Comparison of ENCODE assay signal across 1 cellular context in the genomic region with DNA sequence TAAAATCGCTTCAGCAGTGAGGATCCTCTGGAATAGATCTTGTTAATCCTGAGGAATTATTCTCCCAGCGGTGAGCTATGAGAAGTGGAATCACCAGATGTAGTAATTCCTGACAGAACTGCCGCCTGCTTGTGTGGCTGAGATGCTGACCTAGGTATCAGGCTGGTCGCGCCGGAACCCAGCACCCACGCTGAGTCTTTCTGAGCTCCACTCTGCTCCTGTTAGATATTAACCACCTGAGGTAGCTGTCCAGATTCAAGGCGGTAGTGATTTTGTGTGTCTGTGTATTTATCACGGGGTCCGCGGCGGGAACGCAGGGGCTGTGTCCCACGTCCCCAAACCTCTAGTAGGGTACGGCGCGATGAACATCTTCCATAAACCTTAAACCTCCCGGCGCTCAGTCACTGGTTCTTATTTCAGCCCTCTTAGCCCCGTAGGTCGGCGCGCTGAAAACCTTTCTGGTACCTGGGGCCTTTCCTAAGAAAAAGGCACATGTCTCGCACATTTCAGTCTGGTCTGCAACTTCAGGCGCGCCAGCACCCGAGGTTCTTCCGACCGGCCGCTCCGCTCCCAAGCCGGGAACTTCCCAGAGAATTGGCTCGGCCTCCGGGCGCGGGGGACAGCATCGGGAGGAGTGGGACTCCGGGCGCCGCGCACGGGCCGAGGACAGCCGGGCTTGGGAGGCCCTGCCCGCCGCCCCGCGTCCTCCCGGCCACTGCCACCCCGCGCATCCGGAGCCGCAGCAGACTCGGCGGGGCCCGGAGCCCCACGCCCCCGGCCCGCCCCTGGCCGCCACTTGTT.
A peak's percentile ranks its signal among the peaks of the same experiment; 100 is the strongest.
TF ChIP-seq lines count a peak whose summit lies in the region.

No MANE protein-coding gene starts in this region.

TF ChIP-seq in HepG2, 621 proteins besides CTCF, POLR2A, EP300 and RAD21 (continued from another document and continues in another):
- TF ChIP-seq, protein P1, sequence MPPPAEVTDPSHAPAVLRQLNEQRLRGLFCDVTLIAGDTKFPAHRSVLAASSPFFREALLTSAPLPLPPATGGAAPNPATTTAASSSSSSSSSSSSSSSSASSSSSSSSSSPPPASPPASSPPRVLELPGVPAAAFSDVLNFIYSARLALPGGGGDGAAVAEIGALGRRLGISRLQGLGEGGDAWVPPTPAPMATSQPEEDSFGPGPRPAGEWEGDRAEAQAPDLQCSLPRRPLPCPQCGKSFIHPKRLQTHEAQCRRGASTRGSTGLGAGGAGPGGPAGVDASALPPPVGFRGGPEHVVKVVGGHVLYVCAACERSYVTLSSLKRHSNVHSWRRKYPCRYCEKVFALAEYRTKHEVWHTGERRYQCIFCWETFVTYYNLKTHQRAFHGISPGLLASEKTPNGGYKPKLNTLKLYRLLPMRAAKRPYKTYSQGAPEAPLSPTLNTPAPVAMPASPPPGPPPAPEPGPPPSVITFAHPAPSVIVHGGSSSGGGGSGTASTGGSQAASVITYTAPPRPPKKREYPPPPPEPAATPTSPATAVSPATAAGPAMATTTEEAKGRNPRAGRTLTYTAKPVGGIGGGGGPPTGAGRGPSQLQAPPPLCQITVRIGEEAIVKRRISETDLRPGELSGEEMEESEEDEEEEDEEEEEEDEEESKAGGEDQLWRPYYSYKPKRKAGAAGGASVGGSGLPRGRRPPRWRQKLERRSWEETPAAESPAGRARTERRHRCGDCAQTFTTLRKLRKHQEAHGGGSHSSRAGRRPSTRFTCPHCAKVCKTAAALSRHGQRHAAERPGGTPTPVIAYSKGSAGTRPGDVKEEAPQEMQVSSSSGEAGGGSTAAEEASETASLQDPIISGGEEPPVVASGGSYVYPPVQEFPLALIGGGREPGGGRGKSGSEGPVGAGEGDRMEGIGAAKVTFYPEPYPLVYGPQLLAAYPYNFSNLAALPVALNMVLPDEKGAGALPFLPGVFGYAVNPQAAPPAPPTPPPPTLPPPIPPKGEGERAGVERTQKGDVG (CRISPR knock-in tag; IDR thresholded peaks at IDR 0.05; ENCODE audit: borderline replicate concordance): no peak
- TF ChIP-seq ZNF251 (CRISPR knock-in tag; IDR thresholded peaks at IDR 0.05) (no peak), KLF15 (CRISPR knock-in tag; IDR thresholded peaks at IDR 0.05; ENCODE audit: borderline replicate concordance) (no peak), POLR2AphosphoS5 (IDR thresholded peaks at IDR 0.05; ENCODE audit: low read depth, low read length) (no peak), DR1 (CRISPR knock-in tag; IDR thresholded peaks at IDR 0.05) (no peak), NFE2 (CRISPR knock-in tag; IDR thresholded peaks at IDR 0.05) (no peak), ZIK1 (CRISPR knock-in tag; IDR thresholded peaks at IDR 0.05; ENCODE audit: borderline replicate concordance, low read depth) (no peak), ZNF12 (CRISPR knock-in tag; IDR thresholded peaks at IDR 0.05) (no peak), ZNF83 (CRISPR knock-in tag; IDR thresholded peaks at IDR 0.05; ENCODE audit: borderline replicate concordance) (no peak), ZNF883 (CRISPR knock-in tag; IDR thresholded peaks at IDR 0.05; ENCODE audit: not compliant biosample characterization) (peak; percentile 38), NFE2L1 (CRISPR knock-in tag; IDR thresholded peaks at IDR 0.05; ENCODE audit: borderline replicate concordance) (no peak), ZNF839 (CRISPR knock-in tag; IDR thresholded peaks at IDR 0.05; ENCODE audit: borderline replicate concordance) (no peak), PHF21A (CRISPR knock-in tag; IDR thresholded peaks at IDR 0.05) (no peak; the same call in 1 of the 2 replicates), ATF7 (IDR thresholded peaks at IDR 0.05) (no peak), ATF7 (CRISPR knock-in tag; IDR thresholded peaks at IDR 0.05) (no peak), HNRNPL (IDR thresholded peaks at IDR 0.05; ENCODE audit: low read depth, low read length) (no peak), ATF1 (CRISPR knock-in tag; IDR thresholded peaks at IDR 0.05) (no peak), ZNF160 (CRISPR knock-in tag; IDR thresholded peaks at IDR 0.05) (no peak; the same call in 1 of the 2 replicates), TBP (CRISPR knock-in tag; IDR thresholded peaks at IDR 0.05) (no peak), ZNF343 (CRISPR knock-in tag; IDR thresholded peaks at IDR 0.05) (peak; percentile 48; the same call in 1 of the 2 replicates), ZNF780A (CRISPR knock-in tag; IDR thresholded peaks at IDR 0.05) (no peak), FOXP1 (IDR thresholded peaks at IDR 0.05) (no peak), FOXP1 (CRISPR knock-in tag; IDR thresholded peaks at IDR 0.05) (no peak), ZNF335 (CRISPR knock-in tag; IDR thresholded peaks at IDR 0.05) (no peak), KLF16 (CRISPR knock-in tag; IDR thresholded peaks at IDR 0.05) (no peak), MATR3 (CRISPR knock-in tag; IDR thresholded peaks at IDR 0.05) (no peak), FIP1L1 (IDR thresholded peaks at IDR 0.05; ENCODE audit: borderline replicate concordance, insufficient read depth, low read depth, low read length) (no peak), NFIC (IDR thresholded peaks at IDR 0.05; ENCODE audit: low read length) (no peak), FOXC1 (CRISPR knock-in tag; IDR thresholded peaks at IDR 0.05; ENCODE audit: borderline replicate concordance) (no peak; the same call in 1 of the 2 replicates), ZNF724P (CRISPR knock-in tag; IDR thresholded peaks at IDR 0.05; ENCODE audit: borderline replicate concordance) (no peak), ZNF484 (CRISPR knock-in tag; IDR thresholded peaks at IDR 0.05; ENCODE audit: borderline replicate concordance, low read depth) (no peak), ZFP90 (CRISPR knock-in tag; IDR thresholded peaks at IDR 0.05; ENCODE audit: borderline replicate concordance) (no peak), SKI (IDR thresholded peaks at IDR 0.05; ENCODE audit: partially characterized antibody) (no peak), NFATC3 (CRISPR knock-in tag; IDR thresholded peaks at IDR 0.05) (no peak; the same call in 1 of the 2 replicates)
- TF ChIP-seq, protein P2, sequence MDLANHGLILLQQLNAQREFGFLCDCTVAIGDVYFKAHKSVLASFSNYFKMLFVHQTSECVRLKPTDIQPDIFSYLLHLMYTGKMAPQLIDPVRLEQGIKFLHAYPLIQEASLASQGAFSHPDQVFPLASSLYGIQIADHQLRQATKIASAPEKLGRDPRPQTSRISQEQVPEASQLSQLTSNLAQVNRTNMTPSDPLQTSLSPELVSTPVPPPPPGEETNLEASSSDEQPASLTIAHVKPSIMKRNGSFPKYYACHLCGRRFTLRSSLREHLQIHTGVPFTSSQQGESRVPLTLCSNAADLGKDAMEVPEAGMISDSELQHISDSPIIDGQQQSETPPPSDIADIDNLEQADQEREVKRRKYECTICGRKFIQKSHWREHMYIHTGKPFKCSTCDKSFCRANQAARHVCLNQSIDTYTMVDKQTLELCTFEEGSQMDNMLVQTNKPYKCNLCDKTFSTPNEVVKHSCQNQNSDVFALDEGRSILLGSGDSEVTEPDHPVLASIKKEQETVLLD (CRISPR knock-in tag; IDR thresholded peaks at IDR 0.05; ENCODE audit: low read depth): no peak
- TF ChIP-seq, protein P3, sequence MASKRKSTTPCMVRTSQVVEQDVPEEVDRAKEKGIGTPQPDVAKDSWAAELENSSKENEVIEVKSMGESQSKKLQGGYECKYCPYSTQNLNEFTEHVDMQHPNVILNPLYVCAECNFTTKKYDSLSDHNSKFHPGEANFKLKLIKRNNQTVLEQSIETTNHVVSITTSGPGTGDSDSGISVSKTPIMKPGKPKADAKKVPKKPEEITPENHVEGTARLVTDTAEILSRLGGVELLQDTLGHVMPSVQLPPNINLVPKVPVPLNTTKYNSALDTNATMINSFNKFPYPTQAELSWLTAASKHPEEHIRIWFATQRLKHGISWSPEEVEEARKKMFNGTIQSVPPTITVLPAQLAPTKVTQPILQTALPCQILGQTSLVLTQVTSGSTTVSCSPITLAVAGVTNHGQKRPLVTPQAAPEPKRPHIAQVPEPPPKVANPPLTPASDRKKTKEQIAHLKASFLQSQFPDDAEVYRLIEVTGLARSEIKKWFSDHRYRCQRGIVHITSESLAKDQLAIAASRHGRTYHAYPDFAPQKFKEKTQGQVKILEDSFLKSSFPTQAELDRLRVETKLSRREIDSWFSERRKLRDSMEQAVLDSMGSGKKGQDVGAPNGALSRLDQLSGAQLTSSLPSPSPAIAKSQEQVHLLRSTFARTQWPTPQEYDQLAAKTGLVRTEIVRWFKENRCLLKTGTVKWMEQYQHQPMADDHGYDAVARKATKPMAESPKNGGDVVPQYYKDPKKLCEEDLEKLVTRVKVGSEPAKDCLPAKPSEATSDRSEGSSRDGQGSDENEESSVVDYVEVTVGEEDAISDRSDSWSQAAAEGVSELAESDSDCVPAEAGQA (IDR thresholded peaks at IDR 0.05; ENCODE audit: low read depth): no peak
- TF ChIP-seq, protein P3 (CRISPR knock-in tag; IDR thresholded peaks at IDR 0.05; ENCODE audit: borderline replicate concordance): 0 out of 2 replicates have a peak, but pooled peaks have one; percentile 81
- TF ChIP-seq, protein P4, sequence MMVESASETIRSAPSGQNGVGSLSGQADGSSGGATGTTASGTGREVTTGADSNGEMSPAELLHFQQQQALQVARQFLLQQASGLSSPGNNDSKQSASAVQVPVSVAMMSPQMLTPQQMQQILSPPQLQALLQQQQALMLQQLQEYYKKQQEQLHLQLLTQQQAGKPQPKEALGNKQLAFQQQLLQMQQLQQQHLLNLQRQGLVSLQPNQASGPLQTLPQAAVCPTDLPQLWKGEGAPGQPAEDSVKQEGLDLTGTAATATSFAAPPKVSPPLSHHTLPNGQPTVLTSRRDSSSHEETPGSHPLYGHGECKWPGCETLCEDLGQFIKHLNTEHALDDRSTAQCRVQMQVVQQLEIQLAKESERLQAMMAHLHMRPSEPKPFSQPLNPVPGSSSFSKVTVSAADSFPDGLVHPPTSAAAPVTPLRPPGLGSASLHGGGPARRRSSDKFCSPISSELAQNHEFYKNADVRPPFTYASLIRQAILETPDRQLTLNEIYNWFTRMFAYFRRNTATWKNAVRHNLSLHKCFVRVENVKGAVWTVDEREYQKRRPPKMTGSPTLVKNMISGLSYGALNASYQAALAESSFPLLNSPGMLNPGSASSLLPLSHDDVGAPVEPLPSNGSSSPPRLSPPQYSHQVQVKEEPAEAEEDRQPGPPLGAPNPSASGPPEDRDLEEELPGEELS (CRISPR knock-in tag; IDR thresholded peaks at IDR 0.05): no peak
- TF ChIP-seq, protein P5, sequence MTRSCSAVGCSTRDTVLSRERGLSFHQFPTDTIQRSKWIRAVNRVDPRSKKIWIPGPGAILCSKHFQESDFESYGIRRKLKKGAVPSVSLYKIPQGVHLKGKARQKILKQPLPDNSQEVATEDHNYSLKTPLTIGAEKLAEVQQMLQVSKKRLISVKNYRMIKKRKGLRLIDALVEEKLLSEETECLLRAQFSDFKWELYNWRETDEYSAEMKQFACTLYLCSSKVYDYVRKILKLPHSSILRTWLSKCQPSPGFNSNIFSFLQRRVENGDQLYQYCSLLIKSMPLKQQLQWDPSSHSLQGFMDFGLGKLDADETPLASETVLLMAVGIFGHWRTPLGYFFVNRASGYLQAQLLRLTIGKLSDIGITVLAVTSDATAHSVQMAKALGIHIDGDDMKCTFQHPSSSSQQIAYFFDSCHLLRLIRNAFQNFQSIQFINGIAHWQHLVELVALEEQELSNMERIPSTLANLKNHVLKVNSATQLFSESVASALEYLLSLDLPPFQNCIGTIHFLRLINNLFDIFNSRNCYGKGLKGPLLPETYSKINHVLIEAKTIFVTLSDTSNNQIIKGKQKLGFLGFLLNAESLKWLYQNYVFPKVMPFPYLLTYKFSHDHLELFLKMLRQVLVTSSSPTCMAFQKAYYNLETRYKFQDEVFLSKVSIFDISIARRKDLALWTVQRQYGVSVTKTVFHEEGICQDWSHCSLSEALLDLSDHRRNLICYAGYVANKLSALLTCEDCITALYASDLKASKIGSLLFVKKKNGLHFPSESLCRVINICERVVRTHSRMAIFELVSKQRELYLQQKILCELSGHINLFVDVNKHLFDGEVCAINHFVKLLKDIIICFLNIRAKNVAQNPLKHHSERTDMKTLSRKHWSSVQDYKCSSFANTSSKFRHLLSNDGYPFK (CRISPR knock-in tag; IDR thresholded peaks at IDR 0.05; ENCODE audit: borderline replicate concordance): peak; percentile 54; the same call in 1 of the 2 replicates
- TF ChIP-seq, protein P6, sequence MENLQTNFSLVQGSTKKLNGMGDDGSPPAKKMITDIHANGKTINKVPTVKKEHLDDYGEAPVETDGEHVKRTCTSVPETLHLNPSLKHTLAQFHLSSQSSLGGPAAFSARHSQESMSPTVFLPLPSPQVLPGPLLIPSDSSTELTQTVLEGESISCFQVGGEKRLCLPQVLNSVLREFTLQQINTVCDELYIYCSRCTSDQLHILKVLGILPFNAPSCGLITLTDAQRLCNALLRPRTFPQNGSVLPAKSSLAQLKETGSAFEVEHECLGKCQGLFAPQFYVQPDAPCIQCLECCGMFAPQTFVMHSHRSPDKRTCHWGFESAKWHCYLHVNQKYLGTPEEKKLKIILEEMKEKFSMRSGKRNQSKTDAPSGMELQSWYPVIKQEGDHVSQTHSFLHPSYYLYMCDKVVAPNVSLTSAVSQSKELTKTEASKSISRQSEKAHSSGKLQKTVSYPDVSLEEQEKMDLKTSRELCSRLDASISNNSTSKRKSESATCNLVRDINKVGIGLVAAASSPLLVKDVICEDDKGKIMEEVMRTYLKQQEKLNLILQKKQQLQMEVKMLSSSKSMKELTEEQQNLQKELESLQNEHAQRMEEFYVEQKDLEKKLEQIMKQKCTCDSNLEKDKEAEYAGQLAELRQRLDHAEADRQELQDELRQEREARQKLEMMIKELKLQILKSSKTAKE (CRISPR knock-in tag; IDR thresholded peaks at IDR 0.05; ENCODE audit: borderline replicate concordance): no peak
